ENCODE assay signal across 8 cellular contexts in genomic region chr1:19811206-19811851, GRCh38. TPM values are rescaled to one million over a fixed set of nuclear protein-coding genes. Genes with fewer than 3 reads are reported as not detected.
DNase-seq lines count a peak whose midpoint lies in the region; ATAC-seq, FAIRE-seq and TF ChIP-seq lines count a peak whose summit lies in the region.

No MANE protein-coding gene starts in this region.

- H2BK120ac ChIP-seq in trophoblast cell (ENCODE audit: insufficient read depth, low read length, poor library complexity): no peak overlapping the region

- no peaks in the 10 kb centered on the region for H3K9me3 ChIP-seq in CD8-positive, alpha-beta T cell (ENCODE audit: low read length)
- H3K9me3 ChIP-seq in endothelial cell of umbilical vein (replicated peaks; ENCODE audit: control insufficient read depth, insufficient read depth, low read length): no peaks in the 10 kb centered on the region
- H3K9me3 ChIP-seq in trophoblast cell (ENCODE audit: insufficient read depth, low read depth, low read length): peaks cover 3% of the 10 kb centered on the region

- no peaks in the 10 kb centered on the region for H3K79me2 ChIP-seq in KMS-11 (ENCODE audit: insufficient read depth, low read depth)
- no peaks in the 10 kb centered on the region for H3K79me2 ChIP-seq in endothelial cell of umbilical vein (ENCODE audit: control insufficient read depth, insufficient read depth, low read length)
- no peaks in the 10 kb centered on the region for H3K79me2 ChIP-seq in trophoblast cell (ENCODE audit: control insufficient read depth, insufficient read depth, low read length, poor library complexity)

- no peak overlapping the region for H4K12ac ChIP-seq in trophoblast cell (ENCODE audit: low read depth, low read length)

- no CpG with 5 or more reads among the region's 5 CpGs for WGBS in trophoblast cell (ENCODE audit: extremely low coverage, insufficient coverage, insufficient read length)

- H3K27me3 Mint-ChIP-seq in CD8-positive, alpha-beta T cell (ENCODE audit: low read depth): no peaks in the 10 kb centered on the region
- H3K27me3 Mint-ChIP-seq in activated CD4-positive, alpha-beta T cell treated with anti-CD3 and anti-CD28 coated beads, Interleukin-2, amount 10 ng/mL, durations not matched to agents 24 days and 14 days: no peaks in the 10 kb centered on the region

- no peaks in the 10 kb centered on the region for H3K9me1 ChIP-seq in endothelial cell of umbilical vein (replicated peaks; ENCODE audit: control insufficient read depth, extremely low read depth, insufficient read depth, low read length)

- no peak overlapping the region for H2BK5ac ChIP-seq in trophoblast cell (ENCODE audit: low read depth, low read length, poor library complexity)

- H4K8ac ChIP-seq in trophoblast cell (ENCODE audit: low read depth, low read length): no peak overlapping the region

- CTCF ChIA-PET in CD8-positive, alpha-beta T cell (lab: Charles Lee): interaction anchor here (1.0 to 1.8 kb wide), 3 partner anchors 48 to 149 kb away, joined by 3 to 8 read pairs (median 5); no protein-coding TSS in a partner anchor
- CTCF ChIA-PET in endothelial cell of umbilical vein (lab: Charles Lee): interaction anchor here (0.8 to 2.3 kb wide), 15 partner anchors 10 to 150 kb away, joined by 3 to 21 read pairs (median 4); no protein-coding TSS in a partner anchor

- no peak overlapping the region for H3K23ac ChIP-seq in trophoblast cell (ENCODE audit: low read length)

- no peak overlapping the region for H2BK12ac ChIP-seq in trophoblast cell (ENCODE audit: low read length)

- no peak overlapping the region for H3K4ac ChIP-seq in trophoblast cell (ENCODE audit: low read depth, low read length)

- POLR2A ChIA-PET in CD8-positive, alpha-beta T cell (lab: Charles Lee): no interaction called here
- POLR2A ChIA-PET in endothelial cell of umbilical vein (lab: Charles Lee): no interaction called here

- BruUV-seq in endothelial cell of umbilical vein (replicated peaks; lab: Mats Ljungman, UMichigan): no TSS peak

- peak in 5 of 7 experiments; percentile 13 to 46 (median 28) for DNase-seq in CD8-positive, alpha-beta T cell
- DNase-seq in activated CD4-positive, alpha-beta T cell treated with anti-CD3 and anti-CD28 coated beads, Interleukin-2, amount 10 ng/mL, durations not matched to agents 24 days and 14 days: peak; percentile 85
- DNase-seq in endothelial cell of umbilical vein (ENCODE audit: low read depth, low spot score) (peak; percentile 38), trophoblast cell (peak; percentile 22 to 67), NCI-H1436 (lab: John Stamatoyannopoulos, UW) (no peak), NCI-H128 (lab: John Stamatoyannopoulos, UW; ENCODE audit: unreplicated experiment) (no peak), hippocampal formation (lab: John Stamatoyannopoulos, UW) (no peak)

- H2AK5ac ChIP-seq in trophoblast cell (ENCODE audit: low read length): no peak overlapping the region

- H3K9ac ChIP-seq in KMS-11 (no peak overlapping the region), endothelial cell of umbilical vein (replicated peaks; ENCODE audit: extremely low read depth, insufficient read depth, low read length) (no peak overlapping the region), trophoblast cell (ENCODE audit: low read length) (no peak overlapping the region)

- H3K27ac Mint-ChIP-seq in CD8-positive, alpha-beta T cell: no peak overlapping the region
- H3K27ac Mint-ChIP-seq in activated CD4-positive, alpha-beta T cell treated with anti-CD3 and anti-CD28 coated beads, Interleukin-2, amount 10 ng/mL, durations not matched to agents 24 days and 14 days: no peak overlapping the region

- no peaks in the 10 kb centered on the region for H3K4me1 Mint-ChIP-seq in CD8-positive, alpha-beta T cell (ENCODE audit: low read depth)
- no peaks in the 10 kb centered on the region for H3K4me1 Mint-ChIP-seq in activated CD4-positive, alpha-beta T cell treated with anti-CD3 and anti-CD28 coated beads, Interleukin-2, amount 10 ng/mL, durations not matched to agents 24 days and 14 days

- no peaks in the 10 kb centered on the region for H3K36me3 ChIP-seq in CD8-positive, alpha-beta T cell (ENCODE audit: insufficient read depth, low read length)
- H3K36me3 ChIP-seq in KMS-11 (ENCODE audit: insufficient read depth) (no peaks in the 10 kb centered on the region), endothelial cell of umbilical vein (ENCODE audit: control insufficient read depth in 2 of 2, extremely low read depth in 1 of 2, insufficient read depth in 2 of 2, low read length in 2 of 2) (no peaks in the 10 kb centered on the region), trophoblast cell (ENCODE audit: control insufficient read depth in 1 of 2, insufficient read depth in 2 of 2, low read length in 2 of 2) (no peaks in the 10 kb centered on the region)

- H3K27me3 ChIP-seq in CD8-positive, alpha-beta T cell (ENCODE audit: insufficient read depth, low read length): no peaks in the 10 kb centered on the region
- H3K27me3 ChIP-seq in KMS-11 (ENCODE audit: insufficient read depth, low read depth): no peaks in the 10 kb centered on the region
- no peaks in the 10 kb centered on the region for H3K27me3 ChIP-seq in endothelial cell of umbilical vein (ENCODE audit: control insufficient read depth in 2 of 2, insufficient read depth in 2 of 2, low read length in 2 of 2)
- H3K27me3 ChIP-seq in trophoblast cell (ENCODE audit: insufficient read depth, low read length): no peaks in the 10 kb centered on the region

- H3K4me2 ChIP-seq in KMS-11 (no peak overlapping the region), endothelial cell of umbilical vein (ENCODE audit: insufficient read depth, low read length) (no peak overlapping the region), trophoblast cell (ENCODE audit: low read length) (no peak overlapping the region)

- no peak for ATAC-seq in CD8-positive, alpha-beta T cell

- H3K14ac ChIP-seq in trophoblast cell (ENCODE audit: low read length): no peak overlapping the region

- no peaks in the 10 kb centered on the region for H3K4me1 ChIP-seq in CD8-positive, alpha-beta T cell (ENCODE audit: insufficient read depth, low read length)
- H3K4me1 ChIP-seq in KMS-11 (ENCODE audit: low read depth, poor library complexity, severe bottlenecking): no peaks in the 10 kb centered on the region
- no peaks in the 10 kb centered on the region for H3K4me1 ChIP-seq in endothelial cell of umbilical vein (ENCODE audit: control insufficient read depth, extremely low read depth, insufficient read depth, low read length)
- H3K4me1 ChIP-seq in trophoblast cell (ENCODE audit: control insufficient read depth in 1 of 2, insufficient read depth in 2 of 2, low read length in 2 of 2): peaks cover 0 to 2% of the 10 kb centered on the region in 2 experiments

- peak; percentile 76 for FAIRE-seq in endothelial cell of umbilical vein (lab: Jason Lieb, UNC)

- dilution Hi-C loops in endothelial cell of umbilical vein (cut with MboI; ENCODE audit: extremely low pct_ligation_motif_present, low sequenced_read_pairs): no loop called here

- H2AFZ ChIP-seq in KMS-11 (ENCODE audit: low read depth): no peak overlapping the region
- H2AFZ ChIP-seq in endothelial cell of umbilical vein (ENCODE audit: low read depth, low read length): peak overlapping the region; percentile 7
- H2AFZ ChIP-seq in trophoblast cell (ENCODE audit: insufficient read depth, low read length, poor library complexity): no peak overlapping the region

- H3K9me3 Mint-ChIP-seq in CD8-positive, alpha-beta T cell: no peaks in the 10 kb centered on the region
- H3K9me3 Mint-ChIP-seq in activated CD4-positive, alpha-beta T cell treated with anti-CD3 and anti-CD28 coated beads, Interleukin-2, amount 10 ng/mL, durations not matched to agents 24 days and 14 days: no peaks in the 10 kb centered on the region

- no peaks in the 10 kb centered on the region for H3K79me1 ChIP-seq in trophoblast cell (ENCODE audit: low read length)

- no peak overlapping the region for H3K4me3 ChIP-seq in CD8-positive, alpha-beta T cell (ENCODE audit: low read depth, low read length)
- H3K4me3 ChIP-seq in KMS-11 (IDR thresholded peaks at IDR 0.05; ENCODE audit: insufficient read depth, low read depth, low read length) (no peak overlapping the region), endothelial cell of umbilical vein (replicated peaks in 1 of 3; ENCODE audit: insufficient read depth in 1 of 3, low read depth in 1 of 3, low read length in 3 of 3) (no peak overlapping the region), trophoblast cell (ENCODE audit: low read depth, low read length) (no peak overlapping the region)

- intact Hi-C loops in CD8-positive, alpha-beta T cell (cut with DNase I, micrococcal nuclease): loop anchor here (1.0 to 2.0 kb wide), 3 partner anchors 49 to 149 kb away; no protein-coding TSS in a partner anchor
- intact Hi-C loops in activated CD4-positive, alpha-beta T cell treated with anti-CD3 and anti-CD28 coated beads, Interleukin-2, amount 10 ng/mL, durations not matched to agents 24 days and 14 days (cut with micrococcal nuclease): loop anchor here (1.0 to 5.0 kb wide), 3 partner anchors 49 to 149 kb away; no protein-coding TSS in a partner anchor
- intact Hi-C loops in endothelial cell of umbilical vein (cut with micrococcal nuclease): loop anchor here (1.0 kb wide), 3 partner anchors 49 to 150 kb away; no protein-coding TSS in a partner anchor

- H3K4me3 Mint-ChIP-seq in CD8-positive, alpha-beta T cell: no peak overlapping the region
- H3K4me3 Mint-ChIP-seq in activated CD4-positive, alpha-beta T cell treated with anti-CD3 and anti-CD28 coated beads, Interleukin-2, amount 10 ng/mL, durations not matched to agents 24 days and 14 days: no peak overlapping the region

- TF ChIP-seq CTCF in CD8-positive, alpha-beta T cell (IDR thresholded peaks at IDR 0.05): no peak
- TF ChIP-seq CTCF in KMS-11 (conservative IDR thresholded peaks at IDR 0.05; ENCODE audit: low read depth, low read length) (peak; percentile 61), endothelial cell of umbilical vein (IDR thresholded peaks at IDR 0.05; ENCODE audit: extremely low read depth in 1 of 2, insufficient read depth in 1 of 2, low read depth in 1 of 2, low read length in 2 of 2) (peak; percentile 65 to 79)

- no peak overlapping the region for H3K27ac ChIP-seq in CD8-positive, alpha-beta T cell (ENCODE audit: low read depth, low read length)
- no peak overlapping the region for H3K27ac ChIP-seq in KMS-11
- no peak overlapping the region for H3K27ac ChIP-seq in endothelial cell of umbilical vein (ENCODE audit: insufficient read depth, low read depth, low read length)
- H3K27ac ChIP-seq in trophoblast cell (ENCODE audit: low read depth, low read length): no peak overlapping the region

- no peak overlapping the region for H3K18ac ChIP-seq in trophoblast cell (ENCODE audit: low read length)

- H4K20me1 ChIP-seq in KMS-11 (ENCODE audit: insufficient read depth) (no peaks in the 10 kb centered on the region), endothelial cell of umbilical vein (replicated peaks; ENCODE audit: control insufficient read depth, extremely low read depth, insufficient read depth, low read length) (no peaks in the 10 kb centered on the region)

- H3K36me3 Mint-ChIP-seq in CD8-positive, alpha-beta T cell: no peaks in the 10 kb centered on the region
- no peaks in the 10 kb centered on the region for H3K36me3 Mint-ChIP-seq in activated CD4-positive, alpha-beta T cell treated with anti-CD3 and anti-CD28 coated beads, Interleukin-2, amount 10 ng/mL, durations not matched to agents 24 days and 14 days (ENCODE audit: low read depth)

- H4K91ac ChIP-seq in trophoblast cell (ENCODE audit: low read depth, low read length): no peak overlapping the region

- no peak for TF ChIP-seq POLR2A in endothelial cell of umbilical vein (IDR thresholded peaks at IDR 0.05; ENCODE audit: low read depth, low read length)

RNA-seq across cellular contexts. Expression of gene RNF186, which starts 3.8 kb away (rescaled TPM):
- total RNA-seq in CD8-positive, alpha-beta T cell: not detected
- not detected in 2 replicates for total RNA-seq in activated CD4-positive, alpha-beta T cell treated with anti-CD3 and anti-CD28 coated beads, Interleukin-2, amount 10 ng/mL, durations not matched to agents 24 days and 14 days
- not detected in 2 replicates for total RNA-seq in endothelial cell of umbilical vein
- not detected in 2 replicates for polyA plus RNA-seq in endothelial cell of umbilical vein
- not detected in 2 replicates for polyA plus RNA-seq in endothelial cell of umbilical vein (2011; cell fraction: cytosol; rRNA removed)
- polyA plus RNA-seq in endothelial cell of umbilical vein (2011; cell fraction: nucleus; rRNA removed): not detected in 2 replicates
- polyA plus RNA-seq in endothelial cell of umbilical vein (2012): not detected in 2 replicates
- not detected in 2 replicates for polyA minus RNA-seq in endothelial cell of umbilical vein
- polyA minus RNA-seq in endothelial cell of umbilical vein (2011; cell fraction: cytosol; rRNA and poly(A)+ RNA removed): not detected
- polyA minus RNA-seq in endothelial cell of umbilical vein (2011; cell fraction: nucleus; rRNA and poly(A)+ RNA removed): not detected in 2 replicates
- not detected in 2 replicates for polyA plus RNA-seq in trophoblast cell (2013)

RNA-seq across cellular contexts. Expression of gene TMCO4, which starts 11.6 kb away (rescaled TPM):
- 10 to 100 TPM; 10.1 to 12.6 TPM for total RNA-seq in CD8-positive, alpha-beta T cell
- 12.1 and 12.6 TPM in 2 replicates for total RNA-seq in activated CD4-positive, alpha-beta T cell treated with anti-CD3 and anti-CD28 coated beads, Interleukin-2, amount 10 ng/mL, durations not matched to agents 24 days and 14 days
- 9.0 and 10.3 TPM in 2 replicates for total RNA-seq in endothelial cell of umbilical vein
- polyA plus RNA-seq in endothelial cell of umbilical vein: 7.6 and 8.3 TPM in 2 replicates
- polyA plus RNA-seq in endothelial cell of umbilical vein (2011; cell fraction: cytosol; rRNA removed): 6.8 and 7.7 TPM in 2 replicates
- 8.0 and 11.9 TPM in 2 replicates for polyA plus RNA-seq in endothelial cell of umbilical vein (2011; cell fraction: nucleus; rRNA removed)
- polyA plus RNA-seq in endothelial cell of umbilical vein (2012): 4.7 and 6.3 TPM in 2 replicates
- polyA minus RNA-seq in endothelial cell of umbilical vein: 6.8 and 6.9 TPM in 2 replicates
- polyA minus RNA-seq in endothelial cell of umbilical vein (2011; cell fraction: cytosol; rRNA and poly(A)+ RNA removed): 16.6 TPM
- polyA minus RNA-seq in endothelial cell of umbilical vein (2011; cell fraction: nucleus; rRNA and poly(A)+ RNA removed): 5.1 and 10.2 TPM in 2 replicates
- polyA plus RNA-seq in trophoblast cell (2013): 5.0 and 5.7 TPM in 2 replicates

Comparison
In these comparisons a context has a peak if more than half of its experiments do, and no peak if none do; other contexts are left out.
1. DNase-seq: peak in CD8-positive, alpha-beta T cell (5 of 7), activated CD4-positive, alpha-beta T cell treated with anti-CD3 and anti-CD28 coated beads, Interleukin-2, amount 10 ng/mL, durations not matched to agents 24 days and 14 days (single experiment), endothelial cell of umbilical vein (single experiment) and trophoblast cell (2 of 2); none in NCI-H1436 (single experiment), NCI-H128 (single experiment) and hippocampal formation (0 of 2).